ENCODE assay signal across 1 cellular context in the genomic region with DNA sequence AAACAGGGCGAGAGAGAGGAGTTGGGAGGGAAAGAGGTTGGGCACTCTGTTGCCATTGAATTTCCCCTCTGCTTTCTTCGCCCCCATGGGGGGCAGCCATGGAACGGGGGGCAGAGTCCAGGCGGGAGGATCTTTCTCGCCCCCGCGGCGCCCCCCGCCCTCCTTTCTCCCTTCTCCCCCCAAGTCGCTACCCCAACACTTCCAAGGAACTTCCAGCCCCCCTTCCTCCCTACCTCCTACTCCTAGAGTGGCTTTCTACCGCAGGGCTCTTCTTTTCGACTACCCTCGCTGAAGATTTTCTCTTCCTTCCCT.
TF ChIP-seq lines count a peak whose summit lies in the region.

No MANE protein-coding gene starts in this region.

TF ChIP-seq in HepG2, 621 proteins besides CTCF, POLR2A, EP300 and RAD21 (continued from another document):
- TF ChIP-seq ZNF703 (CRISPR knock-in tag; IDR thresholded peaks at IDR 0.05; ENCODE audit: borderline replicate concordance) = no peak
- TF ChIP-seq, protein P1, sequence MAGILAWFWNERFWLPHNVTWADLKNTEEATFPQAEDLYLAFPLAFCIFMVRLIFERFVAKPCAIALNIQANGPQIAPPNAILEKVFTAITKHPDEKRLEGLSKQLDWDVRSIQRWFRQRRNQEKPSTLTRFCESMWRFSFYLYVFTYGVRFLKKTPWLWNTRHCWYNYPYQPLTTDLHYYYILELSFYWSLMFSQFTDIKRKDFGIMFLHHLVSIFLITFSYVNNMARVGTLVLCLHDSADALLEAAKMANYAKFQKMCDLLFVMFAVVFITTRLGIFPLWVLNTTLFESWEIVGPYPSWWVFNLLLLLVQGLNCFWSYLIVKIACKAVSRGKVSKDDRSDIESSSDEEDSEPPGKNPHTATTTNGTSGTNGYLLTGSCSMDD (CRISPR knock-in tag; IDR thresholded peaks at IDR 0.05) = no peak
